ENCODE assay signal across 4 cellular contexts in genomic region chr5:174221454-174221853, GRCh38.
"Had no signal": no experiment of that assay in that cellular context is flagged by ENCODE, and none has a peak within 500 bp of the region (broad histone marks: within the 10 kb centered on the region; RNA-seq: fewer than 3 reads in every experiment).

No MANE protein-coding gene starts in this region.

- H3K4me3 ChIP-seq: GM23338 had no signal

- H3K4me2 ChIP-seq: GM23338 had no signal

- H3K27ac Mint-ChIP-seq: GM23338 had no signal

- H3K4me3 Mint-ChIP-seq: GM23338, H9 had no signal

- H2AFZ ChIP-seq: GM23338 had no signal

- DNase-seq: H9, HCEC 1CT, IMR-90 had no signal

- H3K9me3 Mint-ChIP-seq: GM23338, H9 had no signal

- ATAC-seq: GM23338 had no signal
